31 cellular contexts compared by ENCODE assay signal in the genomic region with DNA sequence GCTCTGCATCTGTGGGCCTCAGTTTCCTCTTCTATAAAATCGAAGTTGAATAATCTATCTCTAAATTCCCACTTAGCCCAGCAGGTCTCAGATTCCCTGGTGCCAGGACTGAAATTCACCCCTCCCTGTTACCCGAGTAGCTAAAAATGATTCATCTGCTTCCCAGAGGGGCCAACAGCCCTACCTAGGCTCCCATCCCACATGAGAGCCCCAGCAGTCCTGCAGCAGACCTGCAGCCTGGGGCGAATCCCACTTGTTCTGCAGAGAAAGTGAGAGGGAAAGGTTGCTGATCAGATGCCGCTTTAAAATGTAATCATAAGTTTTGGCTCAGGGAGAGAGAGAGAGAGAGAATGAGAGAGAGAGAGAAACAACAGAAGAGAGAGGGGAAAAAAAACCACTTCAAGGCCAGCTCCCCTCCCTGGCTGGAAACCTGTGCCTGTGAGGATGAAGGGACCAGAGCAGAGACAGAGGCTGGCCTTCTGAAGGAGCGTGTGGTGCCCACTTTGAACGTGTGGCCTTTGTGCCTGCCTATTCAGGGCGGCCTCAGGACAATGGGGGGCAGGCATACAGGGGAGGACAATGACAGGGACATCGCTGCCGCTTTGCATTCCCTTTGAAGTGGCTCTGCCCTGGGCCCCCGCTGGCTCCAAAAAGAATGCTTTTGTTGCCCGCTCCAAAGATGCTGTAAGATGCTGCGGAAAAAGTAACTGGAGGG.
DNase-seq lines count a peak whose midpoint lies in the region; ATAC-seq, FAIRE-seq and TF ChIP-seq lines count a peak whose summit lies in the region.
"Had no signal": no experiment of that assay in that cellular context is flagged by ENCODE, and none has a peak within 500 bp of the region (broad histone marks: within the 10 kb centered on the region; RNA-seq: fewer than 3 reads in every experiment).

No MANE protein-coding gene starts in this region.

- TF ChIP-seq RAD21 in GM12878 (IDR thresholded peaks at IDR 0.05; ENCODE audit: insufficient read depth, low read depth, low read length): no peak

- no peaks in the 10 kb centered on the region for H3K79me2 ChIP-seq in GM12878 (ENCODE audit: control insufficient read depth, insufficient read depth, low read length)

- DNase-seq in activated CD8-positive, alpha-beta memory T cell treated with anti-CD3 and anti-CD28 coated beads, Interleukin-2, amount 50 U/mL, for 48 hours: peak; percentile 35
- no peak for DNase-seq in activated CD8-positive, alpha-beta memory T cell treated with anti-CD3 and anti-CD28 coated beads for 24 hours
- no peak for DNase-seq in GM12878 (ENCODE audit: low read depth, low spot score)
- no peak for DNase-seq in mesothelial cell of epicardium (ENCODE audit: low spot score in 2 of 2, unreplicated experiment in 2 of 2)
- no peak for DNase-seq in thyroid gland
- no peak for DNase-seq in dermis blood vessel endothelial cell
- DNase-seq in NCI-H1048 (lab: John Stamatoyannopoulos, UW): no peak
- DNase-seq: activated CD4-positive, alpha-beta T cell treated with anti-CD3 and anti-CD28 coated beads for 1 hour; activated naive CD4-positive, alpha-beta T cell treated with anti-CD3 and anti-CD28 coated beads for 36 hours; activated T-cell treated with anti-CD3 and anti-CD28 coated beads, Interleukin-2, amount 50 U/mL, for 4 hours; brain microvascular endothelial cell; DMS53; effector memory CD4-positive, alpha-beta T cell; foreskin fibroblast; heart left ventricle; NCI-H1436 treated with DMSO at 0.1 percent for 48 hours; NCI-H345; NCI-H748 treated with DMSO at 0.1 percent for 48 hours; stimulated activated naive CD4-positive, alpha-beta T cell; testis; uterus had no signal

- POLR2A ChIA-PET in GM12878 (lab: Charles Lee): no interaction called here

- ATAC-seq in GM12878: no peak
- no peak for ATAC-seq in HG03097 (IDR thresholded peaks at IDR 0.05; ENCODE audit: low FRiP score, unreplicated experiment)
- ATAC-seq: activated T-cell treated with anti-CD3 and anti-CD28 coated beads, Interleukin-2, amount 50 U/mL, for 4 hours; esophagus mucosa; HCT116; heart left ventricle had no signal

- SMC1A ChIA-PET in GM12878 (lab: Charles Lee; ENCODE audit: uncharacterized antibody, unreplicated experiment): interaction anchor here (0.6 kb wide), 1 partner anchor 103 kb away, joined by 4 read pairs; no protein-coding TSS in a partner anchor

- H3K4me3 Mint-ChIP-seq in mesothelial cell of epicardium: no peak overlapping the region
- H3K4me3 Mint-ChIP-seq: activated naive CD4-positive, alpha-beta T cell treated with anti-CD3 and anti-CD28 coated beads for 36 hours; activated T-cell treated with anti-CD3 and anti-CD28 coated beads, Interleukin-2, amount 50 U/mL, for 4 hours; B cell; T-helper 1 cell treated with Interleukin-12 subunit alpha and Interleukin-12 subunit beta and Interleukin-4 antibody, amounts not matched to agents 30 μg/mL and 1 μg/mL, for 36 hours had no signal

- H3K36me3 ChIP-seq in GM12878 (ENCODE audit: control insufficient read depth in 2 of 2, insufficient read depth in 2 of 2, low read length in 1 of 2) (no peaks in the 10 kb centered on the region), thyroid gland (no peaks in the 10 kb centered on the region)
- H3K36me3 ChIP-seq: brain microvascular endothelial cell, heart left ventricle, uterus had no signal

- intact Hi-C loops in GM12878 (cut with micrococcal nuclease; ENCODE audit: unreplicated experiment): loop anchor here (5.0 kb wide), 1 partner anchor 284 kb away; no protein-coding TSS in a partner anchor
- intact Hi-C loops in thyroid gland (cut with DNase I): no loop called here

- H3K27ac Mint-ChIP-seq in mesothelial cell of epicardium: peak overlapping the region; percentile 24
- H3K27ac Mint-ChIP-seq: activated naive CD4-positive, alpha-beta T cell treated with anti-CD3 and anti-CD28 coated beads for 36 hours; B cell; progenitor cell of endocrine pancreas; T-helper 1 cell treated with Interleukin-12 subunit alpha and Interleukin-12 subunit beta and Interleukin-4 antibody, amounts not matched to agents 30 μg/mL and 1 μg/mL, for 36 hours had no signal

- H3K36me3 Mint-ChIP-seq in mesothelial cell of epicardium: no peaks in the 10 kb centered on the region

- H3K27me3 Mint-ChIP-seq in mesothelial cell of epicardium (ENCODE audit: low read depth): peaks cover 13% of the 10 kb centered on the region

- H4K20me1 ChIP-seq in GM12878 (ENCODE audit: control insufficient read depth, insufficient read depth): no peaks in the 10 kb centered on the region

- H3K9me3 ChIP-seq in GM12878 (replicated peaks; ENCODE audit: control insufficient read depth, insufficient read depth, low read length) (no peaks in the 10 kb centered on the region), thyroid gland (no peaks in the 10 kb centered on the region)
- H3K9me3 ChIP-seq: heart left ventricle, testis, uterus had no signal

- no peak for FAIRE-seq in GM12878 (lab: Jason Lieb, UNC)
- FAIRE-seq: A204.1, G401.6, TTC549 had no signal

- H2AFZ ChIP-seq in GM12878 (ENCODE audit: control insufficient read depth, low read depth, low read length): no peak overlapping the region

- H3K27me3 ChIP-seq in GM12878 (replicated peaks in 1 of 2; ENCODE audit: control insufficient read depth in 2 of 2, insufficient read depth in 2 of 2, low read length in 1 of 2): peaks cover 0 to 4% of the 10 kb centered on the region in 2 experiments; a peak in 2 of 4 replicates
- H3K27me3 ChIP-seq in thyroid gland: no peaks in the 10 kb centered on the region
- H3K27me3 ChIP-seq: testis, uterus had no signal

- H3K9me3 Mint-ChIP-seq in mesothelial cell of epicardium: no peaks in the 10 kb centered on the region
- H3K9me3 Mint-ChIP-seq: activated naive CD4-positive, alpha-beta T cell treated with anti-CD3 and anti-CD28 coated beads for 36 hours; activated T-cell treated with anti-CD3 and anti-CD28 coated beads, Interleukin-2, amount 50 U/mL, for 4 hours; T-helper 1 cell treated with Interleukin-12 subunit alpha and Interleukin-12 subunit beta and Interleukin-4 antibody, amounts not matched to agents 30 μg/mL and 1 μg/mL, for 36 hours had no signal

- peaks cover 21% of the 10 kb centered on the region for H3K4me1 ChIP-seq in GM12878 (ENCODE audit: control insufficient read depth, insufficient read depth, low read length)
- peaks cover 0 to 3% of the 10 kb centered on the region in 2 donors for H3K4me1 ChIP-seq in thyroid gland
- H3K4me1 ChIP-seq: testis had no signal

- no peak for TF ChIP-seq POLR2A in GM12878 (IDR thresholded peaks at IDR 0.05; ENCODE audit: low read depth, low read length)
- no peak for TF ChIP-seq POLR2A in thyroid gland (IDR thresholded peaks at IDR 0.05)

- no TSS peak for BruUV-seq in GM12878 (replicated peaks; lab: Mats Ljungman, UMichigan)

- peak overlapping the region; percentile 45; the same call in 1 of the 2 replicates for H3K4me2 ChIP-seq in GM12878 (ENCODE audit: control insufficient read depth, insufficient read depth)
- H3K4me2 ChIP-seq: KMS-11 had no signal

- no peak overlapping the region for H3K9ac ChIP-seq in GM12878 (ENCODE audit: control insufficient read depth, insufficient read depth, low read length)
- H3K9ac ChIP-seq: KMS-11 had no signal

- RAD21 ChIA-PET in GM12878 (lab: Charles Lee; ENCODE audit: unreplicated experiment): no interaction called here

- CTCF ChIA-PET in GM12878 (lab: Yijun Ruan, JAX): interaction anchor here (0.9 kb wide), 1 partner anchor 63 kb away, joined by 3 read pairs; no protein-coding TSS in a partner anchor

- H3K4me3 ChIP-seq in GM12878: no peak overlapping the region
- no peak overlapping the region for H3K4me3 ChIP-seq in thyroid gland (replicated peaks in 1 of 3)
- H3K4me3 ChIP-seq: heart left ventricle, testis, uterus had no signal

- H3K4me1 Mint-ChIP-seq in mesothelial cell of epicardium: peaks cover 19% of the 10 kb centered on the region

- H3K27ac ChIP-seq in GM12878 (ENCODE audit: control insufficient read depth, insufficient read depth): no peak overlapping the region
- no peak overlapping the region for H3K27ac ChIP-seq in thyroid gland
- H3K27ac ChIP-seq: brain microvascular endothelial cell, heart left ventricle, KMS-11, testis, uterus had no signal

- in situ Hi-C loops in GM12878 (cut with MboI): no loop called here

- no peak for TF ChIP-seq EP300 in GM12878 (IDR thresholded peaks at IDR 0.05; ENCODE audit: borderline replicate concordance in 1 of 2, control insufficient read depth in 1 of 2, low read depth in 2 of 2, low read length in 2 of 2)

- WGBS in GM12878 (ENCODE audit: insufficient coverage, insufficient replicate concordance, low lambda C conversion rate, missing lambda C conversion rate): 73% methylated on average over 12 of the region's 12 CpGs
- 68 to 73% methylated on average over 12 of the region's 12 CpGs for WGBS in thyroid gland, 2 donors

- TF ChIP-seq CTCF in GM12878 (IDR thresholded peaks at IDR 0.05 in 2 of 3, conservative IDR thresholded peaks at IDR 0.05 in 1 of 3; ENCODE audit: control insufficient read depth in 2 of 3, extremely low read depth in 1 of 3, insufficient read depth in 1 of 3, low read depth in 3 of 3, low read length in 3 of 3) (no peak), mesothelial cell of epicardium (IDR thresholded peaks at IDR 0.05; ENCODE audit: unreplicated experiment) (no peak), thyroid gland (IDR thresholded peaks at IDR 0.05) (no peak)

TF ChIP-seq in GM12878, 131 proteins besides CTCF, POLR2A, EP300 and RAD21:
- TF ChIP-seq EGR1 (IDR thresholded peaks at IDR 0.05; ENCODE audit: borderline replicate concordance in 1 of 2, low read depth in 2 of 2, low read length in 2 of 2) (no peak), NRF1 (conservative IDR thresholded peaks at IDR 0.05; ENCODE audit: low read depth, low read length) (no peak), ZNF24 (IDR thresholded peaks at IDR 0.05) (no peak), STAT1 (conservative IDR thresholded peaks at IDR 0.05) (no peak), RB1 (IDR thresholded peaks at IDR 0.05; ENCODE audit: borderline replicate concordance) (no peak), CHD4 (IDR thresholded peaks at IDR 0.05) (no peak), PAX5 (IDR thresholded peaks at IDR 0.05; ENCODE audit: borderline replicate concordance, low read depth, low read length) (no peak)
